In genomic region chr17:76078859-76079576, GRCh38 we compare ENCODE assay signal across 16 cellular contexts. TPM values are rescaled to one million over a fixed set of nuclear protein-coding genes. Genes with fewer than 3 reads are reported as not detected.
A peak's percentile ranks its signal among the peaks of the same experiment; 100 is the strongest.
DNase-seq lines count a peak whose midpoint lies in the region; ATAC-seq, FAIRE-seq and TF ChIP-seq lines count a peak whose summit lies in the region.
"Had no signal": no experiment of that assay in that cellular context is flagged by ENCODE, and none has a peak within 500 bp of the region (broad histone marks: within the 10 kb centered on the region; RNA-seq: fewer than 3 reads in every experiment).

TSS of gene ZACN (plus strand) at chr17:76079182. CDS start at chr17:76079265, 83 bp downstream.

- H3K27me3 ChIP-seq in prostate gland (replicated peaks; ENCODE audit: insufficient read depth), result peaks cover 25% of the 10 kb centered on the region

- H3K36me3 Mint-ChIP-seq in naive B cell, result peaks cover 0 to 9% of the 10 kb centered on the region in 2 donors

- peaks cover 28 to 37% (median 29%) of the 10 kb centered on the region in 3 donors for H3K4me1 Mint-ChIP-seq in naive B cell

- no peaks in the 10 kb centered on the region for H3K9me3 ChIP-seq in prostate gland
- H3K9me3 ChIP-seq: sigmoid colon, SJCRH30, suprapubic skin had no signal

- H3K4me3 ChIP-seq in prostate gland, result no peak within 1 kb of the TSS
- H3K4me3 ChIP-seq: sigmoid colon, SJCRH30, suprapubic skin had no signal

- no peak for TF ChIP-seq CTCF in prostate gland (IDR thresholded peaks at IDR 0.05)

- no peak for ATAC-seq in naive B cell (ENCODE audit: low read depth in 2 of 2)
- no peak for ATAC-seq in GM18517 (IDR thresholded peaks at IDR 0.05; ENCODE audit: unreplicated experiment)

- H3K27ac Mint-ChIP-seq in naive B cell, result peak within 1 kb of the TSS; percentile 78 to 94 (median 91)
- H3K27ac Mint-ChIP-seq: activated CD4-positive, alpha-beta T cell treated with anti-CD3 and anti-CD28 coated beads, Interleukin-2, amount 10 ng/mL, durations not matched to agents 7 days and 5 days had no signal

- TF ChIP-seq POLR2A in H54 (IDR thresholded peaks at IDR 0.05; ENCODE audit: low read depth, low read length), result peak; percentile 4; the same call in 1 of the 2 replicates
- TF ChIP-seq POLR2A in prostate gland (IDR thresholded peaks at IDR 0.05), result no peak

- peak within 1 kb of the TSS in 3 of 8 donors; percentile 21 to 50 (median 32) for H3K4me3 Mint-ChIP-seq in naive B cell
- H3K4me3 Mint-ChIP-seq: activated CD4-positive, alpha-beta T cell treated with anti-CD3 and anti-CD28 coated beads, Interleukin-2, amount 10 ng/mL, durations not matched to agents 7 days and 5 days had no signal

- peaks cover 0 to 11% of the 10 kb centered on the region in 2 donors for H3K36me3 ChIP-seq in prostate gland
- H3K36me3 ChIP-seq: SJCRH30 had no signal

- peaks cover 38 to 43% (median 39%) of the 10 kb centered on the region in 3 donors for H3K27me3 Mint-ChIP-seq in naive B cell

- DNase-seq in DMS 273 (lab: John Stamatoyannopoulos, UW; ENCODE audit: unreplicated experiment) (peak; percentile 43), DMS 273 treated with DMSO at 0.1 percent for 48 hours (lab: John Stamatoyannopoulos, UW) (no peak), H54 (ENCODE audit: insufficient read length, low spot score) (no peak), naive B cell (no peak), prostate gland (ENCODE audit: low spot score) (no peak), COR-L47 (lab: John Stamatoyannopoulos, UW) (no peak)
- DNase-seq: activated CD4-positive, alpha-beta T cell treated with anti-CD3 and anti-CD28 coated beads, Interleukin-2, amount 10 ng/mL, durations not matched to agents 7 days and 5 days; NCI-H446; sigmoid colon had no signal

- H3K4me1 ChIP-seq in prostate gland (replicated peaks), result no peaks in the 10 kb centered on the region

- H3K9me3 Mint-ChIP-seq in naive B cell, result peaks cover 0 to 2% (median 0%) of the 10 kb centered on the region in 7 donors
- H3K9me3 Mint-ChIP-seq: activated CD4-positive, alpha-beta T cell treated with anti-CD3 and anti-CD28 coated beads, Interleukin-2, amount 10 ng/mL, durations not matched to agents 7 days and 5 days had no signal

- intact Hi-C loops in prostate gland (cut with DNase I), result no loop called here

- no peak for FAIRE-seq in H54 (lab: Jason Lieb, UNC)
- FAIRE-seq: colon, islet of Langerhans had no signal

- no peak within 1 kb of the TSS for H3K27ac ChIP-seq in prostate gland
- H3K27ac ChIP-seq: 22Rv1, sigmoid colon, SJCRH30, suprapubic skin had no signal

- 41% methylated on average over 18 of the region's 19 CpGs for WGBS in prostate gland

TF ChIP-seq in PFSK-1, 5 proteins besides CTCF, POLR2A, EP300 and RAD21:
- TF ChIP-seq POLR2AphosphoS5 (IDR thresholded peaks at IDR 0.05; ENCODE audit: low read depth, low read length) (0 out of 2 replicates have a peak, but pooled peaks have one; percentile 9), FOXP2 (optimal IDR thresholded peaks at IDR 0.05; ENCODE audit: borderline replicate concordance, extremely low read depth, extremely low read length, insufficient read depth) (no peak)

RNA-seq across cellular contexts. Expression of gene ZACN, which starts in this region (rescaled TPM):
- 26.1 TPM for polyA plus RNA-seq in PFSK-1 (2012; ENCODE audit: insufficient read length, low read depth)
- 1 to 10 TPM in 2 of 6 donors, under 1 TPM in 2, not detected in 2; 0.70 to 1.6 (median 1.1) TPM for polyA plus RNA-seq in naive B cell (ENCODE audit: low read depth in 6 of 6)
- total RNA-seq in prostate gland, result not detected
- total RNA-seq: suprapubic skin had no signal
